ENCODE assay signal across 11 cellular contexts in genomic region chr19:42185281-42185680, GRCh38. TPM values are rescaled to one million over a fixed set of nuclear protein-coding genes. Genes with fewer than 3 reads are reported as not detected.
DNase-seq lines count a peak whose midpoint lies in the region; ATAC-seq and TF ChIP-seq lines count a peak whose summit lies in the region.
"Had no signal": no experiment of that assay in that cellular context is flagged by ENCODE, and none has a peak within 500 bp of the region (broad histone marks: within the 10 kb centered on the region; RNA-seq: fewer than 3 reads in every experiment).

No MANE protein-coding gene starts in this region.

- no peak overlapping the region for H3K4me3 Mint-ChIP-seq in activated naive CD8-positive, alpha-beta T cell treated with anti-CD3 and anti-CD28 coated beads, Interleukin-2, amount 50 U/mL, for 24 hours
- H3K4me3 Mint-ChIP-seq in naive B cell, result peak overlapping the region in 5 of 8 donors; percentile 0 to 66 (median 4)
- H3K4me3 Mint-ChIP-seq: GM23338 had no signal

- no peaks in the 10 kb centered on the region for H3K36me3 ChIP-seq in DND-41 (ENCODE audit: insufficient read depth, low read length)
- H3K36me3 ChIP-seq in MG63, result no peaks in the 10 kb centered on the region
- H3K36me3 ChIP-seq: thoracic aorta had no signal

- H3K4me1 Mint-ChIP-seq in activated naive CD8-positive, alpha-beta T cell treated with anti-CD3 and anti-CD28 coated beads, Interleukin-2, amount 50 U/mL, for 24 hours, result peaks cover 29% of the 10 kb centered on the region
- peaks cover 40 to 54% (median 42%) of the 10 kb centered on the region in 3 donors for H3K4me1 Mint-ChIP-seq in naive B cell

- H3K9me3 Mint-ChIP-seq in activated naive CD8-positive, alpha-beta T cell treated with anti-CD3 and anti-CD28 coated beads, Interleukin-2, amount 50 U/mL, for 24 hours, result no peaks in the 10 kb centered on the region
- H3K9me3 Mint-ChIP-seq in naive B cell, result no peaks in the 10 kb centered on the region
- H3K9me3 Mint-ChIP-seq: GM23338 had no signal

- no peaks in the 10 kb centered on the region for H4K20me1 ChIP-seq in DND-41 (ENCODE audit: insufficient read depth, low read length)

- TF ChIP-seq CTCF in DND-41 (IDR thresholded peaks at IDR 0.05; ENCODE audit: borderline replicate concordance, extremely low read depth, low read length, poor library complexity, severe bottlenecking), result no peak

- DNase-seq in DND-41 (peak; percentile 76), MG63 (peak; percentile 42), naive B cell (no peak), activated gamma-delta T cell treated with Interleukin-2 at 50 U/mL for 16 hours (no peak), SW 1271 (lab: John Stamatoyannopoulos, UW) (no peak)
- no peak for DNase-seq in activated naive CD8-positive, alpha-beta T cell treated with anti-CD3 and anti-CD28 coated beads, Interleukin-2, amount 50 U/mL, for 24 hours
- DNase-seq: NCI-H526 had no signal

- peak overlapping the region; percentile 32 for H3K27ac Mint-ChIP-seq in activated naive CD8-positive, alpha-beta T cell treated with anti-CD3 and anti-CD28 coated beads, Interleukin-2, amount 50 U/mL, for 24 hours
- peak overlapping the region in 3 of 6 donors; percentile 4 to 58 (median 32) for H3K27ac Mint-ChIP-seq in naive B cell
- H3K27ac Mint-ChIP-seq: GM23338 had no signal

- H3K9me3 ChIP-seq in DND-41 (ENCODE audit: insufficient read depth, low read length, severe bottlenecking) (no peaks in the 10 kb centered on the region), MG63 (no peaks in the 10 kb centered on the region)
- H3K9me3 ChIP-seq: thoracic aorta had no signal

- H3K27me3 Mint-ChIP-seq in activated naive CD8-positive, alpha-beta T cell treated with anti-CD3 and anti-CD28 coated beads, Interleukin-2, amount 50 U/mL, for 24 hours, result no peaks in the 10 kb centered on the region
- no peaks in the 10 kb centered on the region for H3K27me3 Mint-ChIP-seq in naive B cell

- H3K4me3 ChIP-seq in DND-41 (ENCODE audit: low read depth in 1 of 2, low read length in 2 of 2), result no peak overlapping the region
- no peak overlapping the region for H3K4me3 ChIP-seq in MG63
- H3K4me3 ChIP-seq: GM23338, thoracic aorta had no signal

- no peaks in the 10 kb centered on the region for H3K36me3 Mint-ChIP-seq in activated naive CD8-positive, alpha-beta T cell treated with anti-CD3 and anti-CD28 coated beads, Interleukin-2, amount 50 U/mL, for 24 hours (ENCODE audit: low read depth)
- no peaks in the 10 kb centered on the region for H3K36me3 Mint-ChIP-seq in naive B cell

- H3K79me2 ChIP-seq in DND-41 (ENCODE audit: insufficient read depth, low read length), result no peaks in the 10 kb centered on the region

- H3K27me3 ChIP-seq in DND-41 (ENCODE audit: insufficient read depth, low read length, poor library complexity), result no peaks in the 10 kb centered on the region
- H3K27me3 ChIP-seq in MG63, result no peaks in the 10 kb centered on the region; the same call in 1 of the 2 replicates

- peak overlapping the region; percentile 7; the same call in 1 of the 2 replicates for H3K4me2 ChIP-seq in DND-41 (ENCODE audit: insufficient read depth, low read length)
- H3K4me2 ChIP-seq: GM23338 had no signal

- peak overlapping the region; percentile 1; the same call in 1 of the 2 replicates for H3K9ac ChIP-seq in DND-41 (ENCODE audit: low read depth, low read length)

- H2AFZ ChIP-seq in DND-41 (ENCODE audit: low read depth, low read length), result peak overlapping the region; percentile 66
- H2AFZ ChIP-seq: GM23338 had no signal

- ATAC-seq in DND-41 (ENCODE audit: insufficient read depth, low read depth) (peak; percentile 98), naive B cell (ENCODE audit: low read depth in 2 of 2) (peak in 1 of 2 donors; percentile 37), HG03442 (IDR thresholded peaks at IDR 0.05; ENCODE audit: unreplicated experiment) (no peak), GM19452 (IDR thresholded peaks at IDR 0.05; ENCODE audit: unreplicated experiment) (no peak)
- no peak for ATAC-seq in activated naive CD8-positive, alpha-beta T cell treated with anti-CD3 and anti-CD28 coated beads, Interleukin-2, amount 50 U/mL, for 24 hours

- H3K4me1 ChIP-seq in DND-41 (ENCODE audit: insufficient read depth, low read length), result peaks cover 19% of the 10 kb centered on the region

- peak overlapping the region; percentile 62 for H3K27ac ChIP-seq in DND-41 (ENCODE audit: low read length)
- H3K27ac ChIP-seq: thoracic aorta had no signal

RNA-seq across cellular contexts. Expression of gene DEDD2, which starts 32.2 kb away (rescaled TPM):
- 26.3 and 42.9 TPM in 2 replicates for total RNA-seq in MG63 (2014; rRNA removed; shearing (Covaris generic); ENCODE audit: low replicate concordance)
- polyA plus RNA-seq in naive B cell (ENCODE audit: low read depth in 6 of 6), result 100 to 1,000 TPM; 127 to 150 (median 140) TPM

RNA-seq across cellular contexts. Expression of gene ZNF526, which starts 34.8 kb away (rescaled TPM):
- 8.5 and 12.8 TPM in 2 replicates for total RNA-seq in MG63 (2014; rRNA removed; shearing (Covaris generic); ENCODE audit: low replicate concordance)
- polyA plus RNA-seq in naive B cell (ENCODE audit: low read depth in 6 of 6), result 1 to 10 TPM in 5 of 6 donors, not detected in 1; 4.0 to 8.6 (median 5.1) TPM

RNA-seq across cellular contexts. Expression of gene POU2F2, which starts 53.0 kb away (rescaled TPM):
- total RNA-seq in MG63 (2014; rRNA removed; shearing (Covaris generic); ENCODE audit: low replicate concordance), result not detected in 2 replicates
- polyA plus RNA-seq in naive B cell (ENCODE audit: low read depth in 6 of 6), result 10 to 100 TPM; 16.5 to 96.9 (median 24.0) TPM

RNA-seq across cellular contexts. Expression of gene GSK3A, which starts 57.1 kb away (rescaled TPM):
- total RNA-seq in MG63 (2014; rRNA removed; shearing (Covaris generic); ENCODE audit: low replicate concordance), result 24.1 and 27.3 TPM in 2 replicates
- 10 to 100 TPM; 11.7 to 30.9 (median 18.3) TPM for polyA plus RNA-seq in naive B cell (ENCODE audit: low read depth in 6 of 6)

Comparison
In these comparisons a context has a peak if more than half of its experiments do, and no peak if none do; other contexts are left out.
1. DNase-seq: peak in DND-41 (single experiment) and MG63 (single experiment); none in activated naive CD8-positive, alpha-beta T cell treated with anti-CD3 and anti-CD28 coated beads, Interleukin-2, amount 50 U/mL, for 24 hours (single experiment), naive B cell (single experiment), activated gamma-delta T cell treated with Interleukin-2 at 50 U/mL for 16 hours (single experiment) and SW 1271 (0 of 2).